8 cellular contexts compared by ENCODE assay signal in genomic region chr7:28180364-28181147, GRCh38. TPM values are rescaled to one million over a fixed set of nuclear protein-coding genes. Genes with fewer than 3 reads are reported as not detected.
A peak's percentile ranks its signal among the peaks of the same experiment; 100 is the strongest.
DNase-seq lines count a peak whose midpoint lies in the region; ATAC-seq and TF ChIP-seq lines count a peak whose summit lies in the region.

Gene JAZF1 (minus strand): TSS chr7:28180795.

- H3K4me3 ChIP-seq in cardiac fibroblast (replicated peaks in 1 of 2; ENCODE audit: low read depth in 2 of 2, low read length in 2 of 2) (peak within 1 kb of the TSS; percentile 89), skin epidermis (peak within 1 kb of the TSS; percentile 49 to 92 (median 74))

- ATAC-seq in HG03432 (IDR thresholded peaks at IDR 0.05; ENCODE audit: unreplicated experiment), result no peak

- H3K4me1 Mint-ChIP-seq in immature natural killer cell, result peaks cover 60 to 64% of the 10 kb centered on the region in 2 donors

- H3K27me3 Mint-ChIP-seq in immature natural killer cell (ENCODE audit: low read depth in 3 of 3), result peaks cover 10 to 30% (median 16%) of the 10 kb centered on the region in 3 donors

- H3K36me3 Mint-ChIP-seq in immature natural killer cell, result peaks cover 0 to 5% (median 0%) of the 10 kb centered on the region in 3 donors

- peak within 1 kb of the TSS; percentile 86 to 97 (median 94) for H3K4me3 Mint-ChIP-seq in immature natural killer cell

- DNase-seq in GM03348 (ENCODE audit: low spot score) (peak; percentile 84), NCI-H1694 (lab: John Stamatoyannopoulos, UW) (peak; percentile 35), cardiac fibroblast (ENCODE audit: low read depth in 2 of 2) (peak; percentile 39 to 61), immature natural killer cell (peak; percentile 74 to 78 (median 75)), inferior parietal cortex (ENCODE audit: extremely low spot score) (no peak)
- peak; percentile 21 for DNase-seq in activated CD4-positive, CD25-positive, alpha-beta regulatory T cell treated with anti-CD3 and anti-CD28 coated beads, Interleukin-2, amount 50 U/mL, for 16 hours (ENCODE audit: low read depth, low spot score)

- H3K27ac ChIP-seq in skin epidermis, result peak within 1 kb of the TSS; percentile 23 to 91 (median 81)

- peak within 1 kb of the TSS; percentile 94 to 99 (median 98) for H3K27ac Mint-ChIP-seq in immature natural killer cell

- H3K9me3 Mint-ChIP-seq in immature natural killer cell, result no peaks in the 10 kb centered on the region

- no peak for TF ChIP-seq CTCF in cardiac fibroblast (IDR thresholded peaks at IDR 0.05; ENCODE audit: low read depth, low read length)

RNA-seq across cellular contexts. Expression of gene JAZF1, which starts in this region (rescaled TPM):
- 10 to 100 TPM; 17.7 to 40.2 (median 25.9) TPM for polyA plus RNA-seq in immature natural killer cell
